Comparison of ENCODE assay signal across 1 cellular context in the genomic region with DNA sequence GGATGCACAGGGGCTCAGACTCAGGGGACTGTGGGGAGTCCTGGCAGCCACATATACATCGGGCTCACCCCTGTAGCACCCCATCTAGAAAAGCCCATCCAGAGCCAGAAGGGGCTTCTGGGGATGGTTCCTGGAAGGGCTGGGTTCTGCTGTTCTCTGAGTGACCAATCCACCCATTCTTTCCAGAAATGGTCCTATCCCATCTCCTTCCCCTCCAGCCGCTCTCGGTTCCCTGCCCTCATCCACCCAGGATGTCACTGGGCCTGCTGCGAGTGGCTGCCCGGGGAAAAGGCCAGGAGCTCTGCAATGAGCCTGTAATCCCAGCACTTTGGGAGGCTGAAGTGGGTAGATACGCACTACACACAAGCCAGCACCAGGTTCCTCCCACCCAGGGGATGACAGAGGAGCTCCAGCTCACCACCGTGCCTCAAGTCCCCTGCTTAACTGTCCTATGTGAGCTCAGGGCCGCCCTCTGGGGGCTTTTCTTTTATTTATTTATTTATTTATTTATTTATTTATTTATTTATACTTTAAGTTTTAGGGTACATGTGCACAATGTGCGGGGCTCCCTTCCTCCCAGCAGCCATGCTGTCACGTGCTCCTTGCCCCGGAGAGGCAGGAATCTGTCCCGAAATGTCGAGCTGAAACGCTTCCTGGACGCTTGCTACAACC.
TF ChIP-seq lines count a peak whose summit lies in the region.

No MANE protein-coding gene starts in this region.

TF ChIP-seq in K562, 482 proteins besides CTCF, POLR2A, EP300 and RAD21:
- TF ChIP-seq EHMT2 (IDR thresholded peaks at IDR 0.05) (no peak), ZFP1 (CRISPR knock-in tag; IDR thresholded peaks at IDR 0.05) (no peak), MTA3 (IDR thresholded peaks at IDR 0.05; ENCODE audit: borderline replicate concordance) (no peak), HMG20A (CRISPR knock-in tag; conservative IDR thresholded peaks at IDR 0.05) (no peak), PCBP1 (IDR thresholded peaks at IDR 0.05; ENCODE audit: low read depth, low read length, poor library complexity, severe bottlenecking) (no peak), NFXL1 (CRISPR knock-in tag; IDR thresholded peaks at IDR 0.05) (no peak), POLR2H (tag; IDR thresholded peaks at IDR 0.05; ENCODE audit: low read depth) (no peak), ZNF347 (CRISPR knock-in tag; IDR thresholded peaks at IDR 0.05; ENCODE audit: low read depth) (no peak), ZNF75A (CRISPR knock-in tag; IDR thresholded peaks at IDR 0.05) (no peak), ELF1 (tag; IDR thresholded peaks at IDR 0.05) (no peak), ZNF311 (CRISPR knock-in tag; IDR thresholded peaks at IDR 0.05) (no peak), ZNF324 (CRISPR knock-in tag; IDR thresholded peaks at IDR 0.05) (no peak)
- TF ChIP-seq, protein P1, sequence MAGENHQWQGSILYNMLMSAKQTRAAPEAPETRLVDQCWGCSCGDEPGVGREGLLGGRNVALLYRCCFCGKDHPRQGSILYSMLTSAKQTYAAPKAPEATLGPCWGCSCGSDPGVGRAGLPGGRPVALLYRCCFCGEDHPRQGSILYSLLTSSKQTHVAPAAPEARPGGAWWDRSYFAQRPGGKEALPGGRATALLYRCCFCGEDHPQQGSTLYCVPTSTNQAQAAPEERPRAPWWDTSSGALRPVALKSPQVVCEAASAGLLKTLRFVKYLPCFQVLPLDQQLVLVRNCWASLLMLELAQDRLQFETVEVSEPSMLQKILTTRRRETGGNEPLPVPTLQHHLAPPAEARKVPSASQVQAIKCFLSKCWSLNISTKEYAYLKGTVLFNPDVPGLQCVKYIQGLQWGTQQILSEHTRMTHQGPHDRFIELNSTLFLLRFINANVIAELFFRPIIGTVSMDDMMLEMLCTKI (IDR thresholded peaks at IDR 0.05; ENCODE audit: partially characterized antibody) = no peak
TF ChIP-seq in K562: peak in this region for 0.
